Comparison of ENCODE assay signal across 1 cellular context in genomic region chr16:21222495-21223337, GRCh38.
TF ChIP-seq lines count a peak whose summit lies in the region.

No MANE protein-coding gene starts in this region.

TF ChIP-seq in HepG2, 621 proteins besides CTCF, POLR2A, EP300 and RAD21 (continued from another document and continues in another):
- TF ChIP-seq ZHX1 (CRISPR knock-in tag; IDR thresholded peaks at IDR 0.05; ENCODE audit: low read depth) = no peak
- no peak for TF ChIP-seq ZNF776 (CRISPR knock-in tag; IDR thresholded peaks at IDR 0.05)
- TF ChIP-seq, protein P1, sequence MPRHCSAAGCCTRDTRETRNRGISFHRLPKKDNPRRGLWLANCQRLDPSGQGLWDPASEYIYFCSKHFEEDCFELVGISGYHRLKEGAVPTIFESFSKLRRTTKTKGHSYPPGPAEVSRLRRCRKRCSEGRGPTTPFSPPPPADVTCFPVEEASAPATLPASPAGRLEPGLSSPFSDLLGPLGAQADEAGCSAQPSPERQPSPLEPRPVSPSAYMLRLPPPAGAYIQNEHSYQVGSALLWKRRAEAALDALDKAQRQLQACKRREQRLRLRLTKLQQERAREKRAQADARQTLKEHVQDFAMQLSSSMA (CRISPR knock-in tag; IDR thresholded peaks at IDR 0.05) = no peak
- no peak for TF ChIP-seq ETV6 (CRISPR knock-in tag; conservative IDR thresholded peaks at IDR 0.05)
- no peak for TF ChIP-seq ZSCAN25 (CRISPR knock-in tag; IDR thresholded peaks at IDR 0.05)
- TF ChIP-seq NFE2 (CRISPR knock-in tag; IDR thresholded peaks at IDR 0.05) = no peak
- TF ChIP-seq ZNF749 (CRISPR knock-in tag; IDR thresholded peaks at IDR 0.05; ENCODE audit: borderline replicate concordance) = no peak
- TF ChIP-seq NCOR1 (IDR thresholded peaks at IDR 0.05; ENCODE audit: borderline replicate concordance, low read length) = no peak
- no peak for TF ChIP-seq SP1 (IDR thresholded peaks at IDR 0.05)
- TF ChIP-seq SP1 (CRISPR knock-in tag; IDR thresholded peaks at IDR 0.05) = no peak
- TF ChIP-seq ZNF33B (CRISPR knock-in tag; IDR thresholded peaks at IDR 0.05) = no peak
- peak; percentile 29; the same call in 1 of the 2 replicates for TF ChIP-seq HOXA3 (CRISPR knock-in tag; IDR thresholded peaks at IDR 0.05)
- TF ChIP-seq, protein P2, sequence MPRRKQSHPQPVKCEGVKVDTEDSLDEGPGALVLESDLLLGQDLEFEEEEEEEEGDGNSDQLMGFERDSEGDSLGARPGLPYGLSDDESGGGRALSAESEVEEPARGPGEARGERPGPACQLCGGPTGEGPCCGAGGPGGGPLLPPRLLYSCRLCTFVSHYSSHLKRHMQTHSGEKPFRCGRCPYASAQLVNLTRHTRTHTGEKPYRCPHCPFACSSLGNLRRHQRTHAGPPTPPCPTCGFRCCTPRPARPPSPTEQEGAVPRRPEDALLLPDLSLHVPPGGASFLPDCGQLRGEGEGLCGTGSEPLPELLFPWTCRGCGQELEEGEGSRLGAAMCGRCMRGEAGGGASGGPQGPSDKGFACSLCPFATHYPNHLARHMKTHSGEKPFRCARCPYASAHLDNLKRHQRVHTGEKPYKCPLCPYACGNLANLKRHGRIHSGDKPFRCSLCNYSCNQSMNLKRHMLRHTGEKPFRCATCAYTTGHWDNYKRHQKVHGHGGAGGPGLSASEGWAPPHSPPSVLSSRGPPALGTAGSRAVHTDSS (CRISPR knock-in tag; conservative IDR thresholded peaks at IDR 0.05) = no peak
- TF ChIP-seq ATF7-NPFF (CRISPR knock-in tag; IDR thresholded peaks at IDR 0.05; ENCODE audit: low read depth) = no peak
- no peak for TF ChIP-seq TSC22D2 (CRISPR knock-in tag; IDR thresholded peaks at IDR 0.05; ENCODE audit: borderline replicate concordance)
- TF ChIP-seq ZFX (CRISPR knock-in tag; IDR thresholded peaks at IDR 0.05; ENCODE audit: low read depth) = peak; percentile 34; the same call in 1 of the 2 replicates
- no peak for TF ChIP-seq RBAK (CRISPR knock-in tag; IDR thresholded peaks at IDR 0.05)
- no peak for TF ChIP-seq BRF2 (CRISPR knock-in tag; IDR thresholded peaks at IDR 0.05)
- no peak for TF ChIP-seq ZSCAN20 (CRISPR knock-in tag; IDR thresholded peaks at IDR 0.05; ENCODE audit: borderline replicate concordance)
- no peak for TF ChIP-seq TRAFD1 (CRISPR knock-in tag; IDR thresholded peaks at IDR 0.05; ENCODE audit: borderline replicate concordance)
- TF ChIP-seq TBX3 (IDR thresholded peaks at IDR 0.05; ENCODE audit: borderline replicate concordance) = no peak
- TF ChIP-seq HOMEZ (CRISPR knock-in tag; IDR thresholded peaks at IDR 0.05; ENCODE audit: low read depth) = no peak
- TF ChIP-seq MTA1 (CRISPR knock-in tag; IDR thresholded peaks at IDR 0.05; ENCODE audit: borderline replicate concordance) = no peak
- TF ChIP-seq ZNF12 (CRISPR knock-in tag; IDR thresholded peaks at IDR 0.05) = no peak
- no peak for TF ChIP-seq SP5 (CRISPR knock-in tag; IDR thresholded peaks at IDR 0.05; ENCODE audit: borderline replicate concordance, low read depth)
- TF ChIP-seq, protein P3, sequence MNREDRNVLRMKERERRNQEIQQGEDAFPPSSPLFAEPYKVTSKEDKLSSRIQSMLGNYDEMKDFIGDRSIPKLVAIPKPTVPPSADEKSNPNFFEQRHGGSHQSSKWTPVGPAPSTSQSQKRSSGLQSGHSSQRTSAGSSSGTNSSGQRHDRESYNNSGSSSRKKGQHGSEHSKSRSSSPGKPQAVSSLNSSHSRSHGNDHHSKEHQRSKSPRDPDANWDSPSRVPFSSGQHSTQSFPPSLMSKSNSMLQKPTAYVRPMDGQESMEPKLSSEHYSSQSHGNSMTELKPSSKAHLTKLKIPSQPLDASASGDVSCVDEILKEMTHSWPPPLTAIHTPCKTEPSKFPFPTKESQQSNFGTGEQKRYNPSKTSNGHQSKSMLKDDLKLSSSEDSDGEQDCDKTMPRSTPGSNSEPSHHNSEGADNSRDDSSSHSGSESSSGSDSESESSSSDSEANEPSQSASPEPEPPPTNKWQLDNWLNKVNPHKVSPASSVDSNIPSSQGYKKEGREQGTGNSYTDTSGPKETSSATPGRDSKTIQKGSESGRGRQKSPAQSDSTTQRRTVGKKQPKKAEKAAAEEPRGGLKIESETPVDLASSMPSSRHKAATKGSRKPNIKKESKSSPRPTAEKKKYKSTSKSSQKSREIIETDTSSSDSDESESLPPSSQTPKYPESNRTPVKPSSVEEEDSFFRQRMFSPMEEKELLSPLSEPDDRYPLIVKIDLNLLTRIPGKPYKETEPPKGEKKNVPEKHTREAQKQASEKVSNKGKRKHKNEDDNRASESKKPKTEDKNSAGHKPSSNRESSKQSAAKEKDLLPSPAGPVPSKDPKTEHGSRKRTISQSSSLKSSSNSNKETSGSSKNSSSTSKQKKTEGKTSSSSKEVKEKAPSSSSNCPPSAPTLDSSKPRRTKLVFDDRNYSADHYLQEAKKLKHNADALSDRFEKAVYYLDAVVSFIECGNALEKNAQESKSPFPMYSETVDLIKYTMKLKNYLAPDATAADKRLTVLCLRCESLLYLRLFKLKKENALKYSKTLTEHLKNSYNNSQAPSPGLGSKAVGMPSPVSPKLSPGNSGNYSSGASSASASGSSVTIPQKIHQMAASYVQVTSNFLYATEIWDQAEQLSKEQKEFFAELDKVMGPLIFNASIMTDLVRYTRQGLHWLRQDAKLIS (CRISPR knock-in tag; IDR thresholded peaks at IDR 0.05) = no peak
- TF ChIP-seq ZBTB38 (CRISPR knock-in tag; IDR thresholded peaks at IDR 0.05) = no peak
- TF ChIP-seq ZNF407 (CRISPR knock-in tag; IDR thresholded peaks at IDR 0.05; ENCODE audit: not compliant biosample characterization) = no peak
- TF ChIP-seq ZNF501 (CRISPR knock-in tag; IDR thresholded peaks at IDR 0.05) = no peak
- TF ChIP-seq KDM2A (CRISPR knock-in tag; IDR thresholded peaks at IDR 0.05; ENCODE audit: borderline replicate concordance, low read depth) = no peak
- TF ChIP-seq ZNF674 (CRISPR knock-in tag; IDR thresholded peaks at IDR 0.05; ENCODE audit: low read depth) = no peak
- peak; percentile 17; the same call in 1 of the 2 replicates for TF ChIP-seq ZNF281 (CRISPR knock-in tag; IDR thresholded peaks at IDR 0.05; ENCODE audit: borderline replicate concordance)
